ENCODE assay signal across 1 cellular context in genomic region chr5:176609724-176610429, GRCh38.
TF ChIP-seq lines count a peak whose summit lies in the region.

GPRIN1 (minus strand) TSS chr5:176610156; CDS start chr5:176599834, 10,322 bp downstream.

TF ChIP-seq in HepG2, 621 proteins besides CTCF, POLR2A, EP300 and RAD21 (continued from another document):
- TF ChIP-seq PATZ1 (CRISPR knock-in tag; IDR thresholded peaks at IDR 0.05): peak; percentile 19; the same call in 1 of the 2 replicates
- TF ChIP-seq REXO4 (CRISPR knock-in tag; IDR thresholded peaks at IDR 0.05; ENCODE audit: borderline replicate concordance): no peak
- TF ChIP-seq MXD4 (CRISPR knock-in tag; IDR thresholded peaks at IDR 0.05): 0 out of 2 replicates have a peak, but pooled peaks have one; percentile 24
- peak; percentile 44; the same call in 1 of the 2 replicates for TF ChIP-seq ARID4A (CRISPR knock-in tag; IDR thresholded peaks at IDR 0.05; ENCODE audit: borderline replicate concordance)
- TF ChIP-seq ARNT2 (CRISPR knock-in tag; IDR thresholded peaks at IDR 0.05; ENCODE audit: low read depth): 0 out of 2 replicates have a peak, but pooled peaks have one; percentile 17
- TF ChIP-seq ZNF777 (CRISPR knock-in tag; IDR thresholded peaks at IDR 0.05): peak; percentile 95
- no peak for TF ChIP-seq NFKB2 (CRISPR knock-in tag; IDR thresholded peaks at IDR 0.05; ENCODE audit: borderline replicate concordance)
- TF ChIP-seq REST (IDR thresholded peaks at IDR 0.05; ENCODE audit: borderline replicate concordance in 1 of 2, low read depth in 1 of 2, low read length in 2 of 2): peak; percentile 74 to 93
- TF ChIP-seq CC2D1A (CRISPR knock-in tag; IDR thresholded peaks at IDR 0.05): no peak
- TF ChIP-seq HNF1B (CRISPR knock-in tag; IDR thresholded peaks at IDR 0.05): no peak
- TF ChIP-seq ZNF235 (CRISPR knock-in tag; IDR thresholded peaks at IDR 0.05; ENCODE audit: borderline replicate concordance): peak; percentile 13; the same call in 1 of the 2 replicates
- TF ChIP-seq SAP130 (CRISPR knock-in tag; IDR thresholded peaks at IDR 0.05; ENCODE audit: low read depth): peak; percentile 31
- TF ChIP-seq MTF1 (CRISPR knock-in tag; IDR thresholded peaks at IDR 0.05): no peak
- no peak for TF ChIP-seq ETV6 (CRISPR knock-in tag; conservative IDR thresholded peaks at IDR 0.05)
- 0 out of 2 replicates have a peak, but pooled peaks have one; percentile 30 for TF ChIP-seq CBX5 (CRISPR knock-in tag; IDR thresholded peaks at IDR 0.05; ENCODE audit: borderline replicate concordance)
- TF ChIP-seq GABPB1 (CRISPR knock-in tag; IDR thresholded peaks at IDR 0.05): peak; percentile 60; the same call in 1 of the 2 replicates
- TF ChIP-seq MTERF4 (CRISPR knock-in tag; IDR thresholded peaks at IDR 0.05): no peak
- TF ChIP-seq IRX3 (CRISPR knock-in tag; IDR thresholded peaks at IDR 0.05; ENCODE audit: borderline replicate concordance, low read depth): no peak
- TF ChIP-seq SALL1 (CRISPR knock-in tag; IDR thresholded peaks at IDR 0.05): 0 out of 2 replicates have a peak, but pooled peaks have one; percentile 16
- TF ChIP-seq ZBTB2 (CRISPR knock-in tag; IDR thresholded peaks at IDR 0.05; ENCODE audit: low read depth): 0 out of 2 replicates have a peak, but pooled peaks have one; percentile 40
- no peak; the same call in 1 of the 2 replicates for TF ChIP-seq CSRNP1 (CRISPR knock-in tag; IDR thresholded peaks at IDR 0.05)
- TF ChIP-seq HNF4A (CRISPR knock-in tag; IDR thresholded peaks at IDR 0.05): no peak
- no peak for TF ChIP-seq SRSF9 (IDR thresholded peaks at IDR 0.05; ENCODE audit: borderline replicate concordance, insufficient read depth, low read depth, low read length, poor library complexity, severe bottlenecking)
- 0 out of 2 replicates have a peak, but pooled peaks have one; percentile 60 for TF ChIP-seq ZNF446 (CRISPR knock-in tag; IDR thresholded peaks at IDR 0.05)
- TF ChIP-seq RXRB (CRISPR knock-in tag; IDR thresholded peaks at IDR 0.05; ENCODE audit: borderline replicate concordance): no peak
- TF ChIP-seq ZNF580 (CRISPR knock-in tag; IDR thresholded peaks at IDR 0.05; ENCODE audit: borderline replicate concordance, low read depth): 0 out of 2 replicates have a peak, but pooled peaks have one; percentile 22
- peak; percentile 74; the same call in 1 of the 2 replicates for TF ChIP-seq SIN3A (IDR thresholded peaks at IDR 0.05; ENCODE audit: borderline replicate concordance, low read depth, low read length)
- TF ChIP-seq NR2F2 (IDR thresholded peaks at IDR 0.05; ENCODE audit: borderline replicate concordance, low read depth): no peak
